In the genomic region with DNA sequence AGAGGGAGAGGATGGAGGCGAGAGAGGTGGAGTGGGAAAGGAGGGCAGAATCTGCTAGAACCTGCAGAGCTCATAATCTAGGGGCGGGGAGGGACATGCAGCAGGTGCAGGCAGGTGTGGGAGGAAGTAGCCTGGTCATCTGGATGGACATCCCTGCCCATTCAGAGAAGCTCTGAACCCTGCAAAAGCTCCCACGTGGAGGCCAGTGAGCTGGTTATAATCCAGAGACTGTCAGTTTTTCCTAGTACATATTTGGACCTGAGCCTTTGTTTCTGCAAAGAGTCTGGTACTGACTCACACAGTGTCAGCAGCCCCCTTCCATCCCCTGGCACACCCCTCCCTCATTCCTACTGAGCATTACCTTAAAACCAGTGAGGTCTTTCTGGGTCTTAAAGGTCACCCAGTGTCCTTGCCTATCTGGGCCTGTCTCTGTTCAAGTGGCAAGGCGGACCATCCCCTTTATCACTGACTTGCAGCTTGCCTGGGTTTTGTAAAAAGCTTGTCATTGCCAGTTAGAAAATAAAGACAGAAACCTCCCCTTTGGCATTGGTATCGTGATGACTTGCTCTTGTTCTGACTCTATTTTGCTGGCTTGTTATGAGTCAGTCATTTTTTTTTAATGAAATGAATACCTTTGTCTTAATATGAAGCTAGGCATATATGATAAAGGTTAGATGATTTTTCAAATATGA, we compare ENCODE assay signal across 8 cellular contexts. TPM values are rescaled to one million over a fixed set of nuclear protein-coding genes. Genes with fewer than 3 reads are reported as not detected.
DNase-seq lines count a peak whose midpoint lies in the region; ATAC-seq and TF ChIP-seq lines count a peak whose summit lies in the region.

No MANE protein-coding gene starts in this region.

- H3K4me1 Mint-ChIP-seq in activated CD4-positive, alpha-beta memory T cell treated with anti-CD3 and anti-CD28 coated beads, Interleukin-2, amount 10 ng/mL, durations not matched to agents 7 days and 5 days: peaks cover 78% of the 10 kb centered on the region
- H3K4me1 Mint-ChIP-seq in Calu3 (ENCODE audit: low read depth, unreplicated experiment): peaks cover 39% of the 10 kb centered on the region

- no peaks in the 10 kb centered on the region for H3K9me3 Mint-ChIP-seq in activated CD4-positive, alpha-beta memory T cell treated with anti-CD3 and anti-CD28 coated beads, Interleukin-2, amount 10 ng/mL, durations not matched to agents 7 days and 5 days
- no peaks in the 10 kb centered on the region for H3K9me3 Mint-ChIP-seq in Calu3 (ENCODE audit: low read depth, unreplicated experiment)

- POLR2A ChIA-PET in activated CD4-positive, alpha-beta memory T cell treated with anti-CD3 and anti-CD28 coated beads, Interleukin-2, amount 10 ng/mL, durations not matched to agents 7 days and 5 days (lab: Charles Lee): interaction anchor here (0.7 to 24.8 kb wide), 14 partner anchors 9 to 103 kb away, joined by 3 to 519 read pairs (median 8); partner anchors contain the start of gene PTPRJ

- no TSS peak for BruUV-seq in Calu3 (replicated peaks; lab: Mats Ljungman, UMichigan)

- peak; percentile 68 for ATAC-seq in GM19035 (IDR thresholded peaks at IDR 0.05; ENCODE audit: unreplicated experiment)
- peak; percentile 74 for ATAC-seq in HG03342 (IDR thresholded peaks at IDR 0.05; ENCODE audit: unreplicated experiment)

- no peak for TF ChIP-seq CTCF in Calu3 (IDR thresholded peaks at IDR 0.05; ENCODE audit: unreplicated experiment)

- no peaks in the 10 kb centered on the region for H3K27me3 Mint-ChIP-seq in activated CD4-positive, alpha-beta memory T cell treated with anti-CD3 and anti-CD28 coated beads, Interleukin-2, amount 10 ng/mL, durations not matched to agents 7 days and 5 days
- no peaks in the 10 kb centered on the region for H3K27me3 Mint-ChIP-seq in Calu3 (ENCODE audit: unreplicated experiment)

- intact Hi-C loops in Calu3 (cut with micrococcal nuclease; ENCODE audit: unreplicated experiment): no loop called here

- peak; percentile 79 for DNase-seq in AG08395 (ENCODE audit: low spot score)
- DNase-seq in activated CD4-positive, alpha-beta memory T cell treated with anti-CD3 and anti-CD28 coated beads, Interleukin-2, amount 10 ng/mL, durations not matched to agents 7 days and 5 days: peak; percentile 61
- peak; percentile 40 for DNase-seq in fibroblast of the conjunctiva (ENCODE audit: low read depth)
- DNase-seq in stromal cell of bone marrow (ENCODE audit: low read depth): peak; percentile 79
- no peak for DNase-seq in Calu3
- no peak for DNase-seq in SW 1271 (lab: John Stamatoyannopoulos, UW)

- CTCF ChIA-PET in activated CD4-positive, alpha-beta memory T cell treated with anti-CD3 and anti-CD28 coated beads, Interleukin-2, amount 10 ng/mL, durations not matched to agents 7 days and 5 days (lab: Charles Lee): interaction anchor here (0.5 to 2.8 kb wide), 12 partner anchors 11 to 142 kb away, joined by 3 to 12 read pairs (median 4); no protein-coding TSS in a partner anchor
- CTCF ChIA-PET in Calu3 (lab: Charles Lee): no interaction called here

- H3K36me3 Mint-ChIP-seq in activated CD4-positive, alpha-beta memory T cell treated with anti-CD3 and anti-CD28 coated beads, Interleukin-2, amount 10 ng/mL, durations not matched to agents 7 days and 5 days (ENCODE audit: low read depth): peaks cover 24% of the 10 kb centered on the region
- H3K36me3 Mint-ChIP-seq in Calu3 (ENCODE audit: insufficient read depth, unreplicated experiment): no peaks in the 10 kb centered on the region

- peak overlapping the region; percentile 100 for H3K27ac Mint-ChIP-seq in activated CD4-positive, alpha-beta memory T cell treated with anti-CD3 and anti-CD28 coated beads, Interleukin-2, amount 10 ng/mL, durations not matched to agents 7 days and 5 days
- H3K27ac Mint-ChIP-seq in Calu3 (ENCODE audit: unreplicated experiment): no peak overlapping the region

- H3K4me3 Mint-ChIP-seq in activated CD4-positive, alpha-beta memory T cell treated with anti-CD3 and anti-CD28 coated beads, Interleukin-2, amount 10 ng/mL, durations not matched to agents 7 days and 5 days: peak overlapping the region; percentile 54
- H3K4me3 Mint-ChIP-seq in Calu3 (ENCODE audit: low read depth, unreplicated experiment): no peak overlapping the region

RNA-seq across cellular contexts. Expression of gene PTPRJ, which starts 26.1 kb away (rescaled TPM):
- 10 to 100 TPM; 83.0 to 89.1 TPM for total RNA-seq in activated CD4-positive, alpha-beta memory T cell treated with anti-CD3 and anti-CD28 coated beads, Interleukin-2, amount 10 ng/mL, durations not matched to agents 7 days and 5 days
- total RNA-seq in Calu3 (2022): 42.9 and 59.4 TPM in 2 replicates

Comparison
In these comparisons a context has a peak if more than half of its experiments do, and no peak if none do; other contexts are left out.
1. DNase-seq: peak in AG08395 (single experiment), activated CD4-positive, alpha-beta memory T cell treated with anti-CD3 and anti-CD28 coated beads, Interleukin-2, amount 10 ng/mL, durations not matched to agents 7 days and 5 days (single experiment), fibroblast of the conjunctiva (single experiment) and stromal cell of bone marrow (single experiment); none in Calu3 (single experiment) and SW 1271 (0 of 2).